Comparison of ENCODE assay signal across 8 cellular contexts in genomic region chr3:105367063-105367405, GRCh38. TPM values are rescaled to one million over a fixed set of nuclear protein-coding genes. Genes with fewer than 3 reads are reported as not detected.
DNase-seq lines count a peak whose midpoint lies in the region; ATAC-seq and TF ChIP-seq lines count a peak whose summit lies in the region.

No MANE protein-coding gene starts in this region.

- TF ChIP-seq CTCF in DND-41 (IDR thresholded peaks at IDR 0.05; ENCODE audit: borderline replicate concordance, extremely low read depth, low read length, poor library complexity, severe bottlenecking) (no peak), fibroblast of villous mesenchyme (IDR thresholded peaks at IDR 0.05; ENCODE audit: insufficient read depth, low read depth, low read length) (no peak), neutrophil (IDR thresholded peaks at IDR 0.05) (no peak)

- H3K4me1 ChIP-seq in DND-41 (ENCODE audit: insufficient read depth, low read length) = peaks cover 46% of the 10 kb centered on the region
- peaks cover 26 to 48% of the 10 kb centered on the region in 2 experiments for H3K4me1 ChIP-seq in neutrophil (ENCODE audit: control insufficient read depth in 1 of 2, insufficient read depth in 1 of 2, low read depth in 1 of 2, low read length in 1 of 2)
- no peaks in the 10 kb centered on the region for H3K4me1 ChIP-seq in aorta (ENCODE audit: control insufficient read depth in 1 of 2, insufficient read depth in 2 of 2, low read length in 2 of 2)

- H3K79me2 ChIP-seq in DND-41 (ENCODE audit: insufficient read depth, low read length) = no peaks in the 10 kb centered on the region

- H2AFZ ChIP-seq in DND-41 (ENCODE audit: low read depth, low read length) = peak overlapping the region; percentile 90

- H3K27ac ChIP-seq in DND-41 (ENCODE audit: low read length) (peak overlapping the region; percentile 67), neutrophil (peak overlapping the region; percentile 90), aorta (ENCODE audit: low read depth in 1 of 2, low read length in 2 of 2) (peak overlapping the region; percentile 44 to 64)

- peak overlapping the region; percentile 62 for H3K9ac ChIP-seq in DND-41 (ENCODE audit: low read depth, low read length)

- peak overlapping the region; percentile 77 for H3K27ac Mint-ChIP-seq in activated CD8-positive, alpha-beta T cell treated with anti-CD3 and anti-CD28 coated beads, Interleukin-2, amount 10 ng/mL, durations not matched to agents 7 days and 5 days

- H3K27me3 ChIP-seq in DND-41 (ENCODE audit: insufficient read depth, low read length, poor library complexity) (no peaks in the 10 kb centered on the region), neutrophil (peaks cover 11% of the 10 kb centered on the region), aorta (ENCODE audit: control insufficient read depth in 1 of 2, insufficient read depth in 2 of 2, low read length in 1 of 2) (no peaks in the 10 kb centered on the region)

- POLR2A ChIA-PET in activated CD8-positive, alpha-beta T cell treated with anti-CD3 and anti-CD28 coated beads, Interleukin-2, amount 10 ng/mL, durations not matched to agents 7 days and 5 days (lab: Charles Lee) = interaction anchor here (0.9 kb wide), 1 partner anchor 810 kb away, joined by 3 read pairs; no protein-coding TSS in a partner anchor

- no peaks in the 10 kb centered on the region for H3K9me3 ChIP-seq in DND-41 (ENCODE audit: insufficient read depth, low read length, severe bottlenecking)
- H3K9me3 ChIP-seq in neutrophil = no peaks in the 10 kb centered on the region
- no peaks in the 10 kb centered on the region for H3K9me3 ChIP-seq in aorta (ENCODE audit: control insufficient read depth, low read length)

- H4K20me1 ChIP-seq in DND-41 (ENCODE audit: insufficient read depth, low read length) = no peaks in the 10 kb centered on the region

- H3K4me1 Mint-ChIP-seq in activated CD8-positive, alpha-beta T cell treated with anti-CD3 and anti-CD28 coated beads, Interleukin-2, amount 10 ng/mL, durations not matched to agents 7 days and 5 days (ENCODE audit: low read depth) = peaks cover 37% of the 10 kb centered on the region

- H3K4me2 ChIP-seq in DND-41 (ENCODE audit: insufficient read depth, low read length) = peak overlapping the region; percentile 99

- ATAC-seq in DND-41 (ENCODE audit: insufficient read depth, low read depth) (peak; percentile 2; the same call in 1 of the 3 replicates), aorta (ENCODE audit: low FRiP score) (peak; percentile 4), HG02763 (IDR thresholded peaks at IDR 0.05; ENCODE audit: unreplicated experiment) (no peak)
- ATAC-seq in activated CD8-positive, alpha-beta T cell treated with anti-CD3 and anti-CD28 coated beads, Interleukin-2, amount 10 ng/mL, durations not matched to agents 7 days and 5 days = peak; percentile 34

- CTCF ChIA-PET in activated CD8-positive, alpha-beta T cell treated with anti-CD3 and anti-CD28 coated beads, Interleukin-2, amount 10 ng/mL, durations not matched to agents 7 days and 5 days (lab: Charles Lee) = interaction anchor here (0.9 to 1.1 kb wide), 3 partner anchors 8 to 804 kb away, joined by 3 read pairs; no protein-coding TSS in a partner anchor

- H3K36me3 ChIP-seq in DND-41 (ENCODE audit: insufficient read depth, low read length) (no peaks in the 10 kb centered on the region), neutrophil (no peaks in the 10 kb centered on the region), aorta (ENCODE audit: control insufficient read depth in 1 of 2, insufficient read depth in 2 of 2, low read length in 1 of 2) (no peaks in the 10 kb centered on the region)

- peaks cover 30% of the 10 kb centered on the region for H3K27me3 Mint-ChIP-seq in activated CD8-positive, alpha-beta T cell treated with anti-CD3 and anti-CD28 coated beads, Interleukin-2, amount 10 ng/mL, durations not matched to agents 7 days and 5 days (ENCODE audit: low read depth)

- H3K36me3 Mint-ChIP-seq in activated CD8-positive, alpha-beta T cell treated with anti-CD3 and anti-CD28 coated beads, Interleukin-2, amount 10 ng/mL, durations not matched to agents 7 days and 5 days (ENCODE audit: low read depth) = no peaks in the 10 kb centered on the region

- H3K4me3 Mint-ChIP-seq in activated CD8-positive, alpha-beta T cell treated with anti-CD3 and anti-CD28 coated beads, Interleukin-2, amount 10 ng/mL, durations not matched to agents 7 days and 5 days = peak overlapping the region; percentile 92

- H3K4me3 ChIP-seq in DND-41 (ENCODE audit: low read depth in 1 of 2, low read length in 2 of 2) (peak overlapping the region; percentile 16 to 60; a peak in 3 of 4 replicates), fibroblast of villous mesenchyme (ENCODE audit: low read depth, low read length) (peak overlapping the region; percentile 88), neutrophil (ENCODE audit: low read depth in 1 of 2, low read length in 1 of 2) (peak overlapping the region; percentile 76 to 79), aorta (ENCODE audit: low read length in 2 of 2) (peak overlapping the region; percentile 48 to 87)

- WGBS in aorta, 2 donors = 0% methylated on average over 29 of the region's 29 CpGs

- DNase-seq in DND-41 = peak; percentile 19
- peak; percentile 12 for DNase-seq in HuH-7.5 (ENCODE audit: low spot score)
- peak; percentile 46 for DNase-seq in activated CD8-positive, alpha-beta T cell treated with anti-CD3 and anti-CD28 coated beads, Interleukin-2, amount 10 ng/mL, durations not matched to agents 7 days and 5 days
- DNase-seq in fibroblast of villous mesenchyme (ENCODE audit: low read depth) = no peak
- DNase-seq in aorta = peak; percentile 64 to 82
- DNase-seq in DMS114 treated with DMSO at 0.1 percent for 48 hours (lab: John Stamatoyannopoulos, UW; ENCODE audit: unreplicated experiment) = no peak

- no peaks in the 10 kb centered on the region for H3K9me3 Mint-ChIP-seq in activated CD8-positive, alpha-beta T cell treated with anti-CD3 and anti-CD28 coated beads, Interleukin-2, amount 10 ng/mL, durations not matched to agents 7 days and 5 days (ENCODE audit: insufficient read depth)

- intact Hi-C loops in aorta (cut with DNase I) = loop anchor here (5.0 to 10.0 kb wide), 6 partner anchors 150 to 1092 kb away; no protein-coding TSS in a partner anchor

RNA-seq across cellular contexts. Expression of gene ALCAM, which starts 0.3 kb away (rescaled TPM):
- total RNA-seq in activated CD8-positive, alpha-beta T cell treated with anti-CD3 and anti-CD28 coated beads, Interleukin-2, amount 10 ng/mL, durations not matched to agents 7 days and 5 days = 1 to 10 TPM; 5.1 to 5.4 TPM
- 86.3 and 139 TPM in 2 replicates for total RNA-seq in fibroblast of villous mesenchyme
- total RNA-seq in aorta = 100 to 1,000 TPM in 1 of 2 donors, 10 to 100 TPM in 1; 89.9 to 154 TPM
- 10 to 100 TPM; 35.4 to 71.4 TPM for polyA plus RNA-seq in aorta

Comparison
In these comparisons a context has a peak if more than half of its experiments do, and no peak if none do; other contexts are left out.
1. DNase-seq: peak in DND-41 (single experiment), HuH-7.5 (single experiment), activated CD8-positive, alpha-beta T cell treated with anti-CD3 and anti-CD28 coated beads, Interleukin-2, amount 10 ng/mL, durations not matched to agents 7 days and 5 days (single experiment) and aorta (2 of 2); none in fibroblast of villous mesenchyme (single experiment) and DMS114 treated with DMSO at 0.1 percent for 48 hours (single experiment).
2. H3K4me3 ChIP-seq: peak in every context shown above with its lines; median percentile 88 in fibroblast of villous mesenchyme; 78 in neutrophil; 68 in aorta; 38 in DND-41.
3. RNA of gene ALCAM, which starts 0.3 kb away (total RNA-seq): 89.9 to 154 TPM in aorta and 86.3 to 139 TPM in fibroblast of villous mesenchyme; 5.1 to 5.4 TPM in activated CD8-positive, alpha-beta T cell treated with anti-CD3 and anti-CD28 coated beads, Interleukin-2, amount 10 ng/mL, durations not matched to agents 7 days and 5 days; every median in the first group is over 10 times any median in the second.
4. Peak in every context shown above with its lines, with median percentiles within 50 percentile points of each other: H3K27ac ChIP-seq.